Comparison of ENCODE assay signal across 7 cellular contexts in the genomic region with DNA sequence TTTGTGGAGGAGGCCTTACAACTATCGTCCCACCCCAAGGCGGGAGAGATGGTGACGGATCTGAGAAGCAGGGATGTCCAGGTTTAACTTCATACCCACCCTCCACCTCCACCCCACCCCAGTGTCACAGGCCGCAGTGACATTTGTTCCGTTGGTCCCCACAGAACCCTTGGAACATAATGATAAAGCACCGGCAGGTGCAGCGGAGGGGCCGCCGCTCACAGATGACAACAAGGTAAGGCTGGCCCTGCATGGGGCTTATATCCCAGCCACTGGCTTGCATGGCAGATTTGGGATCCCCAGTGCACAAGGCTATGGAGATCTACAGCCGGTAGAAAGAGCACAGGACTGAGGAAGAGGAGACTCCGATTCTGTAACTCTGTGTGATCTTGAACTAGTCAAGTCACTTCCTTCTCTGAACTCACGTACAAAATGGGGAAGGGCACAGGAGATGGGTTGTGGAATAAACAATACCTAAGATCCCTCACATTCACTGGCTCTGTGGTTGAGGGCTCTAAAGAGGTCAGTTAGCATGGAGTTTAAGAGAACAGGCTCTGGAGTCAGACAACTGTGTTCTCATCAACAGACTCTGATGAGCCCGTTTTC. TPM values are rescaled to one million over a fixed set of nuclear protein-coding genes. Genes with fewer than 3 reads are reported as not detected.
DNase-seq lines count a peak whose midpoint lies in the region; ATAC-seq and TF ChIP-seq lines count a peak whose summit lies in the region.

No MANE protein-coding gene starts in this region.

- H3K27me3 ChIP-seq in H9 (ENCODE audit: insufficient read depth, low read length) (no peaks in the 10 kb centered on the region), SJSA1 (replicated peaks) (peaks cover 3% of the 10 kb centered on the region; the same call in 1 of the 2 replicates), ovary (no peaks in the 10 kb centered on the region)

- no peak overlapping the region for H2BK120ac ChIP-seq in H9 (ENCODE audit: low read depth, low read length, poor library complexity, severe bottlenecking)

- no peaks in the 10 kb centered on the region for H3K79me1 ChIP-seq in H9 (ENCODE audit: insufficient read depth, low read depth, low read length, poor library complexity, severe bottlenecking)

- no peak overlapping the region for H4K91ac ChIP-seq in H9 (ENCODE audit: insufficient read length, low read depth, low read length)

- H3K9ac ChIP-seq in H9 (ENCODE audit: extremely low read depth, insufficient read length, low read length) = peak overlapping the region; percentile 68

- TF ChIP-seq CTCF in H9 (conservative IDR thresholded peaks at IDR 0.05) (no peak), ovary (IDR thresholded peaks at IDR 0.05) (no peak)

- DNase-seq in H9 (no peak), SJSA1 (ENCODE audit: low read depth in 1 of 2, low spot score in 2 of 2) (no peak), ovary (no peak), kidney tubule cell (ENCODE audit: low spot score) (no peak)
- DNase-seq in activated CD8-positive, alpha-beta memory T cell treated with anti-CD3 and anti-CD28 coated beads, Interleukin-2, amount 50 U/mL, for 48 hours = no peak

- H4K20me1 ChIP-seq in H9 (ENCODE audit: control insufficient read depth, insufficient read depth, insufficient read length) = no peaks in the 10 kb centered on the region

- intact Hi-C loops in ovary (cut with DNase I) = loop anchor here in 2 of 4 donors (5.0 to 10.0 kb wide), 2 partner anchors 100 to 292 kb away; partner anchors contain the start of genes CTSA (in 1 of the 2), NCOA5 (in 1 of the 2) and NEURL2 (in 1 of the 2)

- no peak overlapping the region for H3K27ac ChIP-seq in H9 (ENCODE audit: insufficient read length, low read depth, low read length)
- H3K27ac ChIP-seq in SJSA1 = peak overlapping the region; percentile 74; the same call in 1 of the 2 replicates
- H3K27ac ChIP-seq in ovary = peak overlapping the region in 1 of 2 donors; percentile 74

- no peak overlapping the region for H4K5ac ChIP-seq in H9 (ENCODE audit: insufficient read length, low read depth, low read length)

- peaks cover 3% of the 10 kb centered on the region for H3K27me3 Mint-ChIP-seq in H9 (ENCODE audit: low read depth)

- H3K4me3 Mint-ChIP-seq in H9 = peak overlapping the region; percentile 85 to 89

- H3K9me3 ChIP-seq in H9 (ENCODE audit: control insufficient read depth, low read depth, low read length) (no peaks in the 10 kb centered on the region), SJSA1 (replicated peaks) (no peaks in the 10 kb centered on the region), ovary (no peaks in the 10 kb centered on the region)

- H3K4me1 ChIP-seq in H9 (ENCODE audit: insufficient read depth, low read length) (peaks cover 5% of the 10 kb centered on the region), SJSA1 (replicated peaks) (peaks cover 10% of the 10 kb centered on the region), ovary (ENCODE audit: insufficient read depth) (peaks cover 7% of the 10 kb centered on the region)

- H3K14ac ChIP-seq in H9 (ENCODE audit: insufficient read depth, low read length) = no peak overlapping the region

- no peak overlapping the region for H2BK5ac ChIP-seq in H9 (ENCODE audit: insufficient read length, low read length)

- H3K4me1 Mint-ChIP-seq in H9 = peaks cover 7 to 11% of the 10 kb centered on the region in 2 experiments

- H3K36me3 ChIP-seq in SJSA1 = peaks cover 36% of the 10 kb centered on the region
- H3K36me3 ChIP-seq in ovary = no peaks in the 10 kb centered on the region

- ATAC-seq in esophagus mucosa (peak; percentile 6), GM18520 (IDR thresholded peaks at IDR 0.05; ENCODE audit: unreplicated experiment) (no peak)

- H2BK12ac ChIP-seq in H9 (ENCODE audit: insufficient read length, low read depth, low read length) = no peak overlapping the region

- H3K79me2 ChIP-seq in H9 (ENCODE audit: insufficient read depth, low read length) = no peaks in the 10 kb centered on the region

- no peak overlapping the region for H2BK15ac ChIP-seq in H9 (ENCODE audit: low read depth, low read length)

- H3K4ac ChIP-seq in H9 (ENCODE audit: low read depth, low read length) = no peak overlapping the region

- WGBS in H9 (ENCODE audit: extremely low coverage, insufficient read length, low lambda C conversion rate) = no CpG with 5 or more reads among the region's 13 CpGs
- 38 to 49% (median 47%) methylated on average over 13 of the region's 13 CpGs for WGBS in ovary, 3 donors

- no peak for TF ChIP-seq EP300 in ovary (IDR thresholded peaks at IDR 0.05)

- no peak overlapping the region for H2AK5ac ChIP-seq in H9 (ENCODE audit: insufficient read length, low read length)

- no peak overlapping the region for H3T11ph ChIP-seq in H9 (ENCODE audit: low read length)

- peak overlapping the region; percentile 87 for H3K4me3 ChIP-seq in SJSA1
- H3K4me3 ChIP-seq in ovary = peak overlapping the region; percentile 97

- H3K23ac ChIP-seq in H9 (ENCODE audit: insufficient read length, low read depth, low read length) = no peak overlapping the region

- peak overlapping the region in 2 of 3 experiments; percentile 78 to 91; a peak in 3 of 7 replicates for H3K27ac Mint-ChIP-seq in H9

- H2BK20ac ChIP-seq in H9 (ENCODE audit: low read depth, low read length, poor library complexity, severe bottlenecking) = no peak overlapping the region

- TF ChIP-seq POLR2A in ovary (IDR thresholded peaks at IDR 0.05) = no peak

- peaks cover 4% of the 10 kb centered on the region for H3K23me2 ChIP-seq in H9 (ENCODE audit: insufficient read length, low read depth, low read length, poor library complexity, severe bottlenecking)

- peaks cover 22 to 40% (median 39%) of the 10 kb centered on the region in 3 experiments; a peak in 6 of 7 replicates for H3K36me3 Mint-ChIP-seq in H9 (ENCODE audit: insufficient read depth in 1 of 3, low read depth in 3 of 3)

- peak overlapping the region; percentile 97 for H3K4me2 ChIP-seq in H9 (ENCODE audit: insufficient read depth, insufficient read length, low read length)

- H4K8ac ChIP-seq in H9 (replicated peaks; ENCODE audit: insufficient read length, low read depth, low read length) = no peak overlapping the region

- H3K18ac ChIP-seq in H9 (ENCODE audit: insufficient read length, low read depth, low read length) = no peak overlapping the region

- H3K56ac ChIP-seq in H9 (ENCODE audit: insufficient read length, low read depth, low read length) = no peak overlapping the region

- no peaks in the 10 kb centered on the region; a peak in 1 of 5 replicates for H3K9me3 Mint-ChIP-seq in H9

- H2AFZ ChIP-seq in H9 (ENCODE audit: low read length) = no peak overlapping the region

RNA-seq across cellular contexts. Expression of gene DNTTIP1, which starts 0.9 kb away (rescaled TPM):
- total RNA-seq in H9 (2021) (35.5 and 36.3 TPM in 2 replicates), esophagus mucosa (15.8 TPM), ovary (10 to 100 TPM; 20.6 to 31.8 (median 28.1) TPM)
- total RNA-seq in SJSA1 (2014; rRNA removed; shearing (Covaris generic)) = 11.1 and 19.2 TPM in 2 replicates
- 10 to 100 TPM; 29.1 to 36.1 TPM for polyA plus RNA-seq in ovary

RNA-seq across cellular contexts. Expression of gene WFDC3, which starts 0.9 kb away (rescaled TPM):
- total RNA-seq in H9 (2021) = 0.35 TPM in 1 of 2 replicates, not detected in the other
- total RNA-seq in SJSA1 (2014; rRNA removed; shearing (Covaris generic)) = not detected in 2 replicates
- total RNA-seq in esophagus mucosa = not detected
- 1 to 10 TPM in 4 of 7 donors, under 1 TPM in 2, not detected in 1; 0.42 to 3.0 (median 1.1) TPM for total RNA-seq in ovary
- 1 to 10 TPM; 1.5 to 2.0 TPM for polyA plus RNA-seq in ovary

RNA-seq across cellular contexts. Expression of gene UBE2C, which starts 19.8 kb away (rescaled TPM):
- total RNA-seq in H9 (2021) (254 and 268 TPM in 2 replicates), esophagus mucosa (46.5 TPM), ovary (1 to 10 TPM in 2 of 7 donors, under 1 TPM in 2, not detected in 3; 0.69 to 1.9 (median 1.0) TPM)
- 187 and 249 TPM in 2 replicates for total RNA-seq in SJSA1 (2014; rRNA removed; shearing (Covaris generic))
- polyA plus RNA-seq in ovary = 1 to 10 TPM; 2.6 to 5.6 TPM

RNA-seq across cellular contexts. Expression of gene TNNC2, which starts 34.5 kb away (rescaled TPM):
- total RNA-seq in H9 (2021) (3.1 and 4.6 TPM in 2 replicates), esophagus mucosa (not detected), ovary (1 to 10 TPM in 6 of 7 donors, not detected in 1; 1.9 to 3.7 (median 3.4) TPM)
- total RNA-seq in SJSA1 (2014; rRNA removed; shearing (Covaris generic)) = not detected in 2 replicates
- polyA plus RNA-seq in ovary = 1 to 10 TPM; 1.5 to 3.6 TPM

RNA-seq across cellular contexts. Expression of gene SNX21, which starts 41.0 kb away (rescaled TPM):
- total RNA-seq in H9 (2021) (18.9 and 20.5 TPM in 2 replicates), esophagus mucosa (7.1 TPM), ovary (10 to 100 TPM; 46.1 to 90.1 (median 71.0) TPM)
- total RNA-seq in SJSA1 (2014; rRNA removed; shearing (Covaris generic)) = 19.7 and 55.0 TPM in 2 replicates
- polyA plus RNA-seq in ovary = 10 to 100 TPM; 18.2 to 41.1 TPM

Comparison
In these comparisons a context has a peak if more than half of its experiments do, and no peak if none do; other contexts are left out.
1. RNA of gene UBE2C, which starts 19.8 kb away (total RNA-seq): 254 to 268 TPM in H9, 187 to 249 TPM in SJSA1 and 46.5 TPM in esophagus mucosa (single experiment); 0.69 to 1.9 TPM in ovary; every median in the first group is over 10 times any median in the second.